Comparison of ENCODE assay signal across 1 cellular context in genomic region chr3:136195258-136196063, GRCh38.
A peak's percentile ranks its signal among the peaks of the same experiment; 100 is the strongest.
TF ChIP-seq lines count a peak whose summit lies in the region.

No MANE protein-coding gene starts in this region.

TF ChIP-seq in HepG2, 621 proteins besides CTCF, POLR2A, EP300 and RAD21 (continued from another document and continues in another):
- TF ChIP-seq ZEB1 (IDR thresholded peaks at IDR 0.05; ENCODE audit: insufficient replicate concordance, low read depth) (no peak), TP53 (CRISPR knock-in tag; conservative IDR thresholded peaks at IDR 0.05) (no peak), NFE2 (CRISPR knock-in tag; IDR thresholded peaks at IDR 0.05) (no peak), HNRNPL (IDR thresholded peaks at IDR 0.05; ENCODE audit: low read depth, low read length) (no peak), NR2C2 (CRISPR knock-in tag; IDR thresholded peaks at IDR 0.05; ENCODE audit: borderline replicate concordance) (no peak), ZNF781 (CRISPR knock-in tag; IDR thresholded peaks at IDR 0.05; ENCODE audit: borderline replicate concordance, not compliant biosample characterization) (no peak), YEATS2 (CRISPR knock-in tag; IDR thresholded peaks at IDR 0.05; ENCODE audit: borderline replicate concordance) (no peak), CC2D1A (CRISPR knock-in tag; IDR thresholded peaks at IDR 0.05) (no peak), RBFOX2 (IDR thresholded peaks at IDR 0.05; ENCODE audit: low read depth, low read length) (peak; percentile 75), NR2F1 (CRISPR knock-in tag; IDR thresholded peaks at IDR 0.05) (no peak), ZNF33B (CRISPR knock-in tag; IDR thresholded peaks at IDR 0.05) (no peak), MIER3 (CRISPR knock-in tag; IDR thresholded peaks at IDR 0.05; ENCODE audit: borderline replicate concordance) (no peak), ZNF136 (CRISPR knock-in tag; IDR thresholded peaks at IDR 0.05; ENCODE audit: low read depth) (no peak), ZNF232 (CRISPR knock-in tag; IDR thresholded peaks at IDR 0.05; ENCODE audit: borderline replicate concordance) (no peak), SNAPC2 (CRISPR knock-in tag; IDR thresholded peaks at IDR 0.05) (no peak), TOE1 (CRISPR knock-in tag; IDR thresholded peaks at IDR 0.05) (no peak), ATF7 (IDR thresholded peaks at IDR 0.05) (no peak), ATF7 (CRISPR knock-in tag; IDR thresholded peaks at IDR 0.05) (no peak), NPAS2 (CRISPR knock-in tag; IDR thresholded peaks at IDR 0.05; ENCODE audit: borderline replicate concordance) (no peak), LBX2 (CRISPR knock-in tag; IDR thresholded peaks at IDR 0.05; ENCODE audit: borderline replicate concordance) (no peak), JUNB (CRISPR knock-in tag; IDR thresholded peaks at IDR 0.05; ENCODE audit: borderline replicate concordance) (no peak), ZNF761 (CRISPR knock-in tag; conservative IDR thresholded peaks at IDR 0.05) (no peak), TFDP2 (CRISPR knock-in tag; IDR thresholded peaks at IDR 0.05) (no peak), ZNF652 (CRISPR knock-in tag; IDR thresholded peaks at IDR 0.05; ENCODE audit: borderline replicate concordance, low read depth) (no peak), ZNF704 (CRISPR knock-in tag; IDR thresholded peaks at IDR 0.05; ENCODE audit: borderline replicate concordance) (no peak), ZNF414 (CRISPR knock-in tag; IDR thresholded peaks at IDR 0.05) (no peak), ZNF530 (CRISPR knock-in tag; IDR thresholded peaks at IDR 0.05; ENCODE audit: low read depth) (0 out of 2 replicates have a peak, but pooled peaks have one; percentile 30), TRIM22 (IDR thresholded peaks at IDR 0.05) (no peak), ZNF83 (CRISPR knock-in tag; IDR thresholded peaks at IDR 0.05; ENCODE audit: borderline replicate concordance) (no peak), FOSL2 (CRISPR knock-in tag; IDR thresholded peaks at IDR 0.05) (no peak; the same call in 1 of the 2 replicates), KAT2B (IDR thresholded peaks at IDR 0.05; ENCODE audit: borderline replicate concordance, low read depth, low read length) (no peak), SNRNP70 (IDR thresholded peaks at IDR 0.05; ENCODE audit: low read depth, low read length) (no peak), XRCC5 (optimal IDR thresholded peaks at IDR 0.05; ENCODE audit: low read length) (no peak), ATAD3A (CRISPR knock-in tag; IDR thresholded peaks at IDR 0.05) (no peak), DMTF1 (CRISPR knock-in tag; IDR thresholded peaks at IDR 0.05) (no peak), SMARCE1 (IDR thresholded peaks at IDR 0.05; ENCODE audit: borderline replicate concordance) (no peak), ZNF607 (CRISPR knock-in tag; IDR thresholded peaks at IDR 0.05; ENCODE audit: borderline replicate concordance) (no peak), FOXA3 (CRISPR knock-in tag; IDR thresholded peaks at IDR 0.05) (no peak), ASH2L (IDR thresholded peaks at IDR 0.05; ENCODE audit: insufficient read length, low read depth, low read length) (peak; percentile 71), ZBTB7A (CRISPR knock-in tag; IDR thresholded peaks at IDR 0.05) (no peak), PAX8 (CRISPR knock-in tag; IDR thresholded peaks at IDR 0.05; ENCODE audit: borderline replicate concordance) (no peak), TARDBP (CRISPR knock-in tag; IDR thresholded peaks at IDR 0.05) (no peak), ZNF670 (CRISPR knock-in tag; IDR thresholded peaks at IDR 0.05; ENCODE audit: borderline replicate concordance) (0 out of 2 replicates have a peak, but pooled peaks have one; percentile 20), ZNF362 (CRISPR knock-in tag; IDR thresholded peaks at IDR 0.05; ENCODE audit: borderline replicate concordance) (no peak), POLR2AphosphoS2 (IDR thresholded peaks at IDR 0.05; ENCODE audit: low read depth, low read length) (no peak), ETS1 (CRISPR knock-in tag; IDR thresholded peaks at IDR 0.05) (no peak; the same call in 1 of the 2 replicates), ZNF263 (CRISPR knock-in tag; IDR thresholded peaks at IDR 0.05) (no peak), NONO (IDR thresholded peaks at IDR 0.05) (no peak), NONO (CRISPR knock-in tag; conservative IDR thresholded peaks at IDR 0.05) (peak; percentile 36; the same call in 1 of the 2 replicates), CEBPB (IDR thresholded peaks at IDR 0.05; ENCODE audit: borderline replicate concordance, low read depth, low read length) (no peak), ESRRA (CRISPR knock-in tag; IDR thresholded peaks at IDR 0.05; ENCODE audit: low read depth) (no peak; the same call in 1 of the 2 replicates), FOXK1 (CRISPR knock-in tag; IDR thresholded peaks at IDR 0.05; ENCODE audit: borderline replicate concordance, low read depth) (0 out of 2 replicates have a peak, but pooled peaks have one; percentile 19), ZNF3 (CRISPR knock-in tag; IDR thresholded peaks at IDR 0.05) (no peak), ZBTB10 (CRISPR knock-in tag; IDR thresholded peaks at IDR 0.05; ENCODE audit: borderline replicate concordance) (no peak; the same call in 1 of the 2 replicates), ZNF577 (CRISPR knock-in tag; IDR thresholded peaks at IDR 0.05; ENCODE audit: borderline replicate concordance, low read depth) (no peak), TBL1XR1 (IDR thresholded peaks at IDR 0.05; ENCODE audit: borderline replicate concordance, low read length, partially characterized antibody) (no peak), CENPX (CRISPR knock-in tag; IDR thresholded peaks at IDR 0.05) (no peak), ZNF512B (CRISPR knock-in tag; IDR thresholded peaks at IDR 0.05; ENCODE audit: borderline replicate concordance) (no peak), ZNF724P (CRISPR knock-in tag; IDR thresholded peaks at IDR 0.05; ENCODE audit: borderline replicate concordance) (no peak)
